Comparison of ENCODE assay signal across 1 cellular context in the genomic region with DNA sequence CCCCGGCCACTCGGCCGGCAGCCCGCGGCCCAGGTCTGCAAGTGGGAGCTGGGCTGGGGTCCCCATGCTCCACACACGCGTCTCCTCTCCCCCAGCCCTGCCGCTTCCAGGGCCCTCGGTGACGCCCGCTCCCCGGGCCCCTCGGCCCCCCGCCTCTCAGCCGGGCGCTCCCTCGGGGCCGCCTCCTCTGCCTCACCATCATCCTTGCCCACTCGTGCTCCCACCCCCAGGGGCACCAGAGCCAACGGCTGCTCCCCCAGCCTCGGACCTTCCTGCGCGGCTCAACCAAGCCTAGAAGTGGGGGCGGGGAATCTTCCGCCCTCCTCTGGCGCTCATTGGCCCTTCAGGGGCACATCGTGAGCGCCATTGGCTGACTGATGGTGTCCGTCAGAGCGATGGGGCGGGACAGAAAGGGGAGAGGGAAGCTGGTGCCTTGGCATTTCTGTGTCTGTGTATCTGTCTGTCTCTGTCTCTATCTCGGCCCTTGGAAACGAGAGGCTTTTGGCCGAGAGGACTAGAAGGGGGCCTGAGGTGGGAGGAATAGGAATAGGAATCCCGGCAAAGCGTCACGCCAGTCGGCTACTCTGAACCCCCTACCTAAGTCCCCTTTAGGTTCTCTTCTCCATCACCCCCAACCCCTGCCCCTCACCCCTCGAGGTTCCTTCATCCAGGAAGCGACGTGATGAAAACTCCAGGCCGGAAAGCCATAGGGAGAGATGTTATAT.
TF ChIP-seq lines count a peak whose summit lies in the region.

No MANE protein-coding gene starts in this region.

TF ChIP-seq in HepG2, 621 proteins besides CTCF, POLR2A, EP300 and RAD21 (continued from another document and continues in another):
- TF ChIP-seq, protein P1, sequence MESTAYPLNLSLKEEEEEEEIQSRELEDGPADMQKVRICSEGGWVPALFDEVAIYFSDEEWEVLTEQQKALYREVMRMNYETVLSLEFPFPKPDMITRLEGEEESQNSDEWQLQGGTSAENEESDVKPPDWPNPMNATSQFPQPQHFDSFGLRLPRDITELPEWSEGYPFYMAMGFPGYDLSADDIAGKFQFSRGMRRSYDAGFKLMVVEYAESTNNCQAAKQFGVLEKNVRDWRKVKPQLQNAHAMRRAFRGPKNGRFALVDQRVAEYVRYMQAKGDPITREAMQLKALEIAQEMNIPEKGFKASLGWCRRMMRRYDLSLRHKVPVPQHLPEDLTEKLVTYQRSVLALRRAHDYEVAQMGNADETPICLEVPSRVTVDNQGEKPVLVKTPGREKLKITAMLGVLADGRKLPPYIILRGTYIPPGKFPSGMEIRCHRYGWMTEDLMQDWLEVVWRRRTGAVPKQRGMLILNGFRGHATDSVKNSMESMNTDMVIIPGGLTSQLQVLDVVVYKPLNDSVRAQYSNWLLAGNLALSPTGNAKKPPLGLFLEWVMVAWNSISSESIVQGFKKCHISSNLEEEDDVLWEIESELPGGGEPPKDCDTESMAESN (CRISPR knock-in tag; conservative IDR thresholded peaks at IDR 0.05): peak; percentile 40; the same call in 1 of the 2 replicates
- TF ChIP-seq HNRNPK (IDR thresholded peaks at IDR 0.05; ENCODE audit: low read depth, low read length, poor library complexity, severe bottlenecking): peak; percentile 12
- TF ChIP-seq STAG1 (CRISPR knock-in tag; IDR thresholded peaks at IDR 0.05): no peak
- 0 out of 2 replicates have a peak, but pooled peaks have one; percentile 53 for TF ChIP-seq KLF6 (CRISPR knock-in tag; IDR thresholded peaks at IDR 0.05)
- no peak for TF ChIP-seq ZNF343 (CRISPR knock-in tag; IDR thresholded peaks at IDR 0.05)
- TF ChIP-seq ZNF678 (CRISPR knock-in tag; IDR thresholded peaks at IDR 0.05): no peak; the same call in 1 of the 2 replicates
- peak; percentile 70; the same call in 1 of the 2 replicates for TF ChIP-seq MIER3 (CRISPR knock-in tag; IDR thresholded peaks at IDR 0.05; ENCODE audit: borderline replicate concordance)
- TF ChIP-seq ZNF883 (CRISPR knock-in tag; IDR thresholded peaks at IDR 0.05; ENCODE audit: not compliant biosample characterization): peak; percentile 38
- TF ChIP-seq U2AF1 (optimal IDR thresholded peaks at IDR 0.05; ENCODE audit: low read depth, low read length): peak; percentile 63
- no peak for TF ChIP-seq PAWR (CRISPR knock-in tag; IDR thresholded peaks at IDR 0.05; ENCODE audit: borderline replicate concordance)
- TF ChIP-seq RNF2 (conservative IDR thresholded peaks at IDR 0.05; ENCODE audit: low read depth): 0 out of 2 replicates have a peak, but pooled peaks have one; percentile 34
- no peak for TF ChIP-seq ZFP90 (CRISPR knock-in tag; IDR thresholded peaks at IDR 0.05; ENCODE audit: borderline replicate concordance)
- no peak for TF ChIP-seq ZNF362 (CRISPR knock-in tag; IDR thresholded peaks at IDR 0.05; ENCODE audit: borderline replicate concordance)
- TF ChIP-seq SRSF4 (IDR thresholded peaks at IDR 0.05; ENCODE audit: low read depth, low read length, poor library complexity, severe bottlenecking): no peak
- TF ChIP-seq ZSCAN12 (CRISPR knock-in tag; IDR thresholded peaks at IDR 0.05): no peak
- no peak for TF ChIP-seq WIZ (CRISPR knock-in tag; IDR thresholded peaks at IDR 0.05)
- no peak for TF ChIP-seq NAIF1 (CRISPR knock-in tag; IDR thresholded peaks at IDR 0.05; ENCODE audit: borderline replicate concordance)
- TF ChIP-seq ZNF460 (CRISPR knock-in tag; IDR thresholded peaks at IDR 0.05; ENCODE audit: borderline replicate concordance): no peak
- peak; percentile 56; the same call in 1 of the 2 replicates for TF ChIP-seq KLF11 (CRISPR knock-in tag; IDR thresholded peaks at IDR 0.05)
- no peak for TF ChIP-seq RNF219 (CRISPR knock-in tag; IDR thresholded peaks at IDR 0.05)
- TF ChIP-seq ZNF652 (CRISPR knock-in tag; IDR thresholded peaks at IDR 0.05; ENCODE audit: borderline replicate concordance, low read depth): 0 out of 2 replicates have a peak, but pooled peaks have one; percentile 10
- peak; percentile 36; the same call in 1 of the 2 replicates for TF ChIP-seq ZHX2 (IDR thresholded peaks at IDR 0.05; ENCODE audit: low read depth)
- no peak for TF ChIP-seq ZHX2 (CRISPR knock-in tag; IDR thresholded peaks at IDR 0.05; ENCODE audit: borderline replicate concordance)
- no peak; the same call in 1 of the 2 replicates for TF ChIP-seq ZNF264 (CRISPR knock-in tag; IDR thresholded peaks at IDR 0.05)
- TF ChIP-seq, protein P2, sequence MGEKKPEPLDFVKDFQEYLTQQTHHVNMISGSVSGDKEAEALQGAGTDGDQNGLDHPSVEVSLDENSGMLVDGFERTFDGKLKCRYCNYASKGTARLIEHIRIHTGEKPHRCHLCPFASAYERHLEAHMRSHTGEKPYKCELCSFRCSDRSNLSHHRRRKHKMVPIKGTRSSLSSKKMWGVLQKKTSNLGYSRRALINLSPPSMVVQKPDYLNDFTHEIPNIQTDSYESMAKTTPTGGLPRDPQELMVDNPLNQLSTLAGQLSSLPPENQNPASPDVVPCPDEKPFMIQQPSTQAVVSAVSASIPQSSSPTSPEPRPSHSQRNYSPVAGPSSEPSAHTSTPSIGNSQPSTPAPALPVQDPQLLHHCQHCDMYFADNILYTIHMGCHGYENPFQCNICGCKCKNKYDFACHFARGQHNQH (CRISPR knock-in tag; IDR thresholded peaks at IDR 0.05): peak; percentile 53; the same call in 1 of the 2 replicates
- no peak for TF ChIP-seq MED8 (CRISPR knock-in tag; IDR thresholded peaks at IDR 0.05; ENCODE audit: insufficient replicate concordance)
- no peak for TF ChIP-seq ZNF549 (CRISPR knock-in tag; IDR thresholded peaks at IDR 0.05)
- TF ChIP-seq DRAP1 (CRISPR knock-in tag; IDR thresholded peaks at IDR 0.05): peak; percentile 89
- TF ChIP-seq ZNF660 (CRISPR knock-in tag; IDR thresholded peaks at IDR 0.05; ENCODE audit: borderline replicate concordance, low read depth): no peak
- no peak; the same call in 1 of the 2 replicates for TF ChIP-seq ZNF782 (CRISPR knock-in tag; IDR thresholded peaks at IDR 0.05; ENCODE audit: borderline replicate concordance)
- no peak for TF ChIP-seq ZNF615 (CRISPR knock-in tag; IDR thresholded peaks at IDR 0.05; ENCODE audit: borderline replicate concordance)
